Comparison of ENCODE assay signal across 9 cellular contexts in the genomic region with DNA sequence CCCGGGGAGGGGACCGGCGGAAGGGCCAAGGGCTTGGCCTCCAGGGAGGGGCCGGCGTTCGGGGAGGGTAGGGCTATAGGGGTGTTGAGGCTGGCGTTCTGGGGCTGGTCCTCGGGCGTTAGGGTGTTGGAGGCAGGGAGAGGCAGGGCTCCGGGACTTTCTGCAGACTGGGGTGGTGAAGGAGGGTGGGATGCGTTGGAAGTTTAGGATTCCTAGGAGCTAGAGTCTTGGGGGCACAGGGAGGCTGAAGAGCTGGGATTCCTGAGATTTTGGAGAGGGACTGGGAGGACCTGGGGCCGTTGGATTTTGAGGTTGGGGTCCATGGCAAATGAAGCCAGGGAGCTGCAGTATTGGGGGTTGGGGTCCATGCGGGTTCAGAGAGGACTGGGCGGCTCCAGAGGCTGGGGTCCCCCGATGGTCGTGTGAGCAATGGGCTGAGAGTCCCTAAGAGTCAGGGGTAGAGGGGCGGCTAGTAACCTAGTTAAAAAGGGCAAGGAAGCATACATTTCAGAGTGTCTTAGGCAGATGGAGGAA. TPM values are rescaled to one million over a fixed set of nuclear protein-coding genes. Genes with fewer than 3 reads are reported as not detected.
A peak's percentile ranks its signal among the peaks of the same experiment; 100 is the strongest.
DNase-seq lines count a peak whose midpoint lies in the region; TF ChIP-seq lines count a peak whose summit lies in the region.
"Had no signal": no experiment of that assay in that cellular context is flagged by ENCODE, and none has a peak within 500 bp of the region (broad histone marks: within the 10 kb centered on the region; RNA-seq: fewer than 3 reads in every experiment).

No MANE protein-coding gene starts in this region.

- no peaks in the 10 kb centered on the region for H3K27me3 ChIP-seq in parathyroid adenoma (ENCODE audit: control insufficient read depth, insufficient read depth, low read length)

- no peaks in the 10 kb centered on the region for H3K27me3 Mint-ChIP-seq in T-helper 1 cell treated with Interleukin-12 subunit alpha and Interleukin-12 subunit beta and Interleukin-4 antibody, amounts not matched to agents 30 μg/mL and 1 μg/mL, for 36 hours (ENCODE audit: low read depth)

- H3K36me3 Mint-ChIP-seq in T-helper 1 cell treated with Interleukin-12 subunit alpha and Interleukin-12 subunit beta and Interleukin-4 antibody, amounts not matched to agents 30 μg/mL and 1 μg/mL, for 36 hours (ENCODE audit: low read depth), result peaks cover 25% of the 10 kb centered on the region

- H3K4me3 Mint-ChIP-seq in T-helper 1 cell treated with Interleukin-12 subunit alpha and Interleukin-12 subunit beta and Interleukin-4 antibody, amounts not matched to agents 30 μg/mL and 1 μg/mL, for 36 hours, result peak overlapping the region; percentile 94

- peak overlapping the region; percentile 87 for H3K4me2 ChIP-seq in parathyroid adenoma (ENCODE audit: low read length)

- in situ Hi-C loops in GM13976 (cut with MboI; ENCODE audit: low sequenced_read_pairs, unreplicated experiment), result no loop called here

- no peaks in the 10 kb centered on the region for H3K9me3 Mint-ChIP-seq in T-helper 1 cell treated with Interleukin-12 subunit alpha and Interleukin-12 subunit beta and Interleukin-4 antibody, amounts not matched to agents 30 μg/mL and 1 μg/mL, for 36 hours

- no peaks in the 10 kb centered on the region for H3K9me3 ChIP-seq in parathyroid adenoma (ENCODE audit: control insufficient read depth, low read length)

- no peaks in the 10 kb centered on the region for H3K36me3 ChIP-seq in parathyroid adenoma (ENCODE audit: control insufficient read depth, insufficient read depth, low read length)

- DNase-seq in T-helper 1 cell (no peak), OCI-M1 (lab: John Stamatoyannopoulos, UW) (peak; percentile 44), epithelial cell of esophagus (ENCODE audit: low read depth) (peak; percentile 33), GM13976 (ENCODE audit: low spot score) (no peak), mesenteric fat pad (ENCODE audit: low spot score) (no peak)
- no peak for DNase-seq in activated effector memory CD4-positive, alpha-beta T cell treated with Interleukin-2 at 50 U/mL for 16 hours

- TF ChIP-seq CTCF in epithelial cell of esophagus (IDR thresholded peaks at IDR 0.05; ENCODE audit: insufficient read depth, low read depth, low read length, missing control alignments) (no peak), parathyroid adenoma (IDR thresholded peaks at IDR 0.05) (no peak), GM13976 (IDR thresholded peaks at IDR 0.05; ENCODE audit: borderline replicate concordance, control extremely low read depth, extremely low read depth, insufficient read depth, missing control alignments) (no peak)

- peak overlapping the region; percentile 92 for H2AFZ ChIP-seq in parathyroid adenoma

- peak overlapping the region; percentile 4 for H3K9ac ChIP-seq in parathyroid adenoma

- peaks cover 24% of the 10 kb centered on the region for H3K4me1 Mint-ChIP-seq in T-helper 1 cell treated with Interleukin-12 subunit alpha and Interleukin-12 subunit beta and Interleukin-4 antibody, amounts not matched to agents 30 μg/mL and 1 μg/mL, for 36 hours (ENCODE audit: low read depth)

- peak overlapping the region; percentile 92 for H3K27ac Mint-ChIP-seq in T-helper 1 cell treated with Interleukin-12 subunit alpha and Interleukin-12 subunit beta and Interleukin-4 antibody, amounts not matched to agents 30 μg/mL and 1 μg/mL, for 36 hours

- no peak overlapping the region for H3K27ac ChIP-seq in parathyroid adenoma

- peak overlapping the region; percentile 74 for H3K4me3 ChIP-seq in epithelial cell of esophagus (ENCODE audit: low read length)
- peak overlapping the region; percentile 76 for H3K4me3 ChIP-seq in parathyroid adenoma (ENCODE audit: low read depth, low read length)

- H3K79me2 ChIP-seq in parathyroid adenoma, result peaks cover 4% of the 10 kb centered on the region

- H3K4me1 ChIP-seq in parathyroid adenoma, result peaks cover 8% of the 10 kb centered on the region

RNA-seq across cellular contexts. Expression of gene NFATC2IP, which starts 0.7 kb away (rescaled TPM):
- total RNA-seq in mesenteric fat pad, result 29.4 TPM

RNA-seq across cellular contexts. Expression of gene CD19, which starts 19.7 kb away (rescaled TPM):
- total RNA-seq in mesenteric fat pad, result 0.67 TPM
- total RNA-seq: Daoy had no signal

RNA-seq across cellular contexts. Expression of gene SPNS1, which starts 23.1 kb away (rescaled TPM):
- total RNA-seq in mesenteric fat pad, result 31.4 TPM

RNA-seq across cellular contexts. Expression of gene RABEP2, which starts 26.4 kb away (rescaled TPM):
- 7.5 TPM for total RNA-seq in mesenteric fat pad

RNA-seq across cellular contexts. Expression of gene LAT, which starts 33.4 kb away (rescaled TPM):
- 4.1 TPM for total RNA-seq in mesenteric fat pad

Comparison
In these comparisons a context has a peak if more than half of its experiments do, and no peak if none do; other contexts are left out.
1. DNase-seq: peak in OCI-M1 (single experiment) and epithelial cell of esophagus (single experiment); none in T-helper 1 cell (0 of 5), activated effector memory CD4-positive, alpha-beta T cell treated with Interleukin-2 at 50 U/mL for 16 hours (single experiment), GM13976 (single experiment) and mesenteric fat pad (single experiment).